In the genomic region with DNA sequence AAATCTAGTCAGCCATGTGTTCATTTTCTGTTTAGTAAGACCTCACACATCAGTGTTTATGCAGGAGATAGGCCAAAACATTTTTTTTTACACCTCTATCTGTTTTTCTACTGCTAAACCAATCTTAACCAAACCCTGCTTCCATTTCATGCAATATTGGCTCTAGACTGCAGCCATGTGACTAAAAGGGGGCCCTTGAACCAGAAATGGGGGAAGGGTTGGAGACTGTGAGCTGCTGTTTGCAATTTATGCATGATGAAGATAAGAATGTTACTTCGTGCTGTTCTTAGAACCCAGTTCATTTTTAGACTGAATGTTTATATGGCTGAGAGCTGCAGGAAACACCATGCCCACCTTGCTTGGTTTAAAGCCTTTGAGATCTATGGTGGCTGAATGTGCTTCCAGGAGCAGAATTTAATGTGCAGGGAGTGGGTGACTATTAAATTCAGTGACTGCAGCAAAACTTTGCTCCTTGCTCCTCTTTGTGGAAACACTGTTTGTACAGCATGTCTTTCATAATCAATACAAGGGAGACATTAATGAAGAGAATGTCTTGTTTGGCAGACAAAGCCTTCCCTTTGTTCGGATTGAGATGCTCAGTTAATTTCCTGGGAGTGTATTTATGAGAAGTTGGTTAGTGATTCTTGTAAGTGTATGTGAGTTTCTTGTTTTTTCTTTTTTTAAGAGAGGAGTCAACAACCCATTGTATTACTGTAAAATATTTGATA, we compare ENCODE assay signal across 1 cellular context.
TF ChIP-seq lines count a peak whose summit lies in the region.

No MANE protein-coding gene starts in this region.

TF ChIP-seq in HepG2, 621 proteins besides CTCF, POLR2A, EP300 and RAD21:
- no peak for TF ChIP-seq ZEB1 (IDR thresholded peaks at IDR 0.05; ENCODE audit: insufficient replicate concordance, low read depth)
- TF ChIP-seq, protein P1, sequence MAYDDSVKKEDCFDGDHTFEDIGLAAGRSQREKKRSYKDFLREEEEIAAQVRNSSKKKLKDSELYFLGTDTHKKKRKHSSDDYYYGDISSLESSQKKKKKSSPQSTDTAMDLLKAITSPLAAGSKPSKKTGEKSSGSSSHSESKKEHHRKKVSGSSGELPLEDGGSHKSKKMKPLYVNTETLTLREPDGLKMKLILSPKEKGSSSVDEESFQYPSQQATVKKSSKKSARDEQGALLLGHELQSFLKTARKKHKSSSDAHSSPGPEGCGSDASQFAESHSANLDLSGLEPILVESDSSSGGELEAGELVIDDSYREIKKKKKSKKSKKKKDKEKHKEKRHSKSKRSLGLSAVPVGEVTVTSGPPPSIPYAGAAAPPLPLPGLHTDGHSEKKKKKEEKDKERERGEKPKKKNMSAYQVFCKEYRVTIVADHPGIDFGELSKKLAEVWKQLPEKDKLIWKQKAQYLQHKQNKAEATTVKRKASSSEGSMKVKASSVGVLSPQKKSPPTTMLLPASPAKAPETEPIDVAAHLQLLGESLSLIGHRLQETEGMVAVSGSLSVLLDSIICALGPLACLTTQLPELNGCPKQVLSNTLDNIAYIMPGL (CRISPR knock-in tag; IDR thresholded peaks at IDR 0.05; ENCODE audit: borderline replicate concordance in 1 of 2, low read depth in 1 of 2), result no peak
- no peak for TF ChIP-seq SATB2 (CRISPR knock-in tag; IDR thresholded peaks at IDR 0.05)
- TF ChIP-seq, protein P2, sequence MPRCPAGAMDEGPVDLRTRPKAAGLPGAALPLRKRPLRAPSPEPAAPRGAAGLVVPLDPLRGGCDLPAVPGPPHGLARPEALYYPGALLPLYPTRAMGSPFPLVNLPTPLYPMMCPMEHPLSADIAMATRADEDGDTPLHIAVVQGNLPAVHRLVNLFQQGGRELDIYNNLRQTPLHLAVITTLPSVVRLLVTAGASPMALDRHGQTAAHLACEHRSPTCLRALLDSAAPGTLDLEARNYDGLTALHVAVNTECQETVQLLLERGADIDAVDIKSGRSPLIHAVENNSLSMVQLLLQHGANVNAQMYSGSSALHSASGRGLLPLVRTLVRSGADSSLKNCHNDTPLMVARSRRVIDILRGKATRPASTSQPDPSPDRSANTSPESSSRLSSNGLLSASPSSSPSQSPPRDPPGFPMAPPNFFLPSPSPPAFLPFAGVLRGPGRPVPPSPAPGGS (CRISPR knock-in tag; IDR thresholded peaks at IDR 0.05), result no peak
- TF ChIP-seq TBL1XR1 (IDR thresholded peaks at IDR 0.05; ENCODE audit: borderline replicate concordance, low read length, partially characterized antibody), result no peak
- no peak for TF ChIP-seq ZNF10 (CRISPR knock-in tag; IDR thresholded peaks at IDR 0.05; ENCODE audit: borderline replicate concordance, low read depth)
- no peak for TF ChIP-seq ZSCAN31 (CRISPR knock-in tag; IDR thresholded peaks at IDR 0.05; ENCODE audit: low read depth)
- no peak for TF ChIP-seq RORA (CRISPR knock-in tag; IDR thresholded peaks at IDR 0.05)
- TF ChIP-seq, protein P3, sequence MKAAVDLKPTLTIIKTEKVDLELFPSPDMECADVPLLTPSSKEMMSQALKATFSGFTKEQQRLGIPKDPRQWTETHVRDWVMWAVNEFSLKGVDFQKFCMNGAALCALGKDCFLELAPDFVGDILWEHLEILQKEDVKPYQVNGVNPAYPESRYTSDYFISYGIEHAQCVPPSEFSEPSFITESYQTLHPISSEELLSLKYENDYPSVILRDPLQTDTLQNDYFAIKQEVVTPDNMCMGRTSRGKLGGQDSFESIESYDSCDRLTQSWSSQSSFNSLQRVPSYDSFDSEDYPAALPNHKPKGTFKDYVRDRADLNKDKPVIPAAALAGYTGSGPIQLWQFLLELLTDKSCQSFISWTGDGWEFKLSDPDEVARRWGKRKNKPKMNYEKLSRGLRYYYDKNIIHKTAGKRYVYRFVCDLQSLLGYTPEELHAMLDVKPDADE (CRISPR knock-in tag; IDR thresholded peaks at IDR 0.05), result no peak
- TF ChIP-seq ZFP36L2 (CRISPR knock-in tag; IDR thresholded peaks at IDR 0.05), result no peak
- TF ChIP-seq SMAD1 (CRISPR knock-in tag; IDR thresholded peaks at IDR 0.05; ENCODE audit: borderline replicate concordance, low read depth), result no peak
- TF ChIP-seq ZNF572 (CRISPR knock-in tag; IDR thresholded peaks at IDR 0.05), result no peak
- TF ChIP-seq, protein P4, sequence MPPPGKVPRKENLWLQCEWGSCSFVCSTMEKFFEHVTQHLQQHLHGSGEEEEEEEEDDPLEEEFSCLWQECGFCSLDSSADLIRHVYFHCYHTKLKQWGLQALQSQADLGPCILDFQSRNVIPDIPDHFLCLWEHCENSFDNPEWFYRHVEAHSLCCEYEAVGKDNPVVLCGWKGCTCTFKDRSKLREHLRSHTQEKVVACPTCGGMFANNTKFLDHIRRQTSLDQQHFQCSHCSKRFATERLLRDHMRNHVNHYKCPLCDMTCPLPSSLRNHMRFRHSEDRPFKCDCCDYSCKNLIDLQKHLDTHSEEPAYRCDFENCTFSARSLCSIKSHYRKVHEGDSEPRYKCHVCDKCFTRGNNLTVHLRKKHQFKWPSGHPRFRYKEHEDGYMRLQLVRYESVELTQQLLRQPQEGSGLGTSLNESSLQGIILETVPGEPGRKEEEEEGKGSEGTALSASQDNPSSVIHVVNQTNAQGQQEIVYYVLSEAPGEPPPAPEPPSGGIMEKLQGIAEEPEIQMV (CRISPR knock-in tag; IDR thresholded peaks at IDR 0.05; ENCODE audit: low read depth), result no peak
- no peak for TF ChIP-seq ATAD3A (CRISPR knock-in tag; IDR thresholded peaks at IDR 0.05)
- no peak for TF ChIP-seq ZNF530 (CRISPR knock-in tag; IDR thresholded peaks at IDR 0.05; ENCODE audit: low read depth)
- TF ChIP-seq, protein P5, sequence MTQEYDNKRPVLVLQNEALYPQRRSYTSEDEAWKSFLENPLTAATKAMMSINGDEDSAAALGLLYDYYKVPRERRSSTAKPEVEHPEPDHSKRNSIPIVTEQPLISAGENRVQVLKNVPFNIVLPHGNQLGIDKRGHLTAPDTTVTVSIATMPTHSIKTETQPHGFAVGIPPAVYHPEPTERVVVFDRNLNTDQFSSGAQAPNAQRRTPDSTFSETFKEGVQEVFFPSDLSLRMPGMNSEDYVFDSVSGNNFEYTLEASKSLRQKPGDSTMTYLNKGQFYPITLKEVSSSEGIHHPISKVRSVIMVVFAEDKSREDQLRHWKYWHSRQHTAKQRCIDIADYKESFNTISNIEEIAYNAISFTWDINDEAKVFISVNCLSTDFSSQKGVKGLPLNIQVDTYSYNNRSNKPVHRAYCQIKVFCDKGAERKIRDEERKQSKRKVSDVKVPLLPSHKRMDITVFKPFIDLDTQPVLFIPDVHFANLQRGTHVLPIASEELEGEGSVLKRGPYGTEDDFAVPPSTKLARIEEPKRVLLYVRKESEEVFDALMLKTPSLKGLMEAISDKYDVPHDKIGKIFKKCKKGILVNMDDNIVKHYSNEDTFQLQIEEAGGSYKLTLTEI (CRISPR knock-in tag; conservative IDR thresholded peaks at IDR 0.05), result no peak
- no peak for TF ChIP-seq FOXA1 (IDR thresholded peaks at IDR 0.05)
- no peak for TF ChIP-seq FOXA1 (CRISPR knock-in tag; IDR thresholded peaks at IDR 0.05)
- no peak for TF ChIP-seq SOX6 (IDR thresholded peaks at IDR 0.05)
- no peak for TF ChIP-seq SOX6 (CRISPR knock-in tag; IDR thresholded peaks at IDR 0.05)
- no peak for TF ChIP-seq NFE2L1 (CRISPR knock-in tag; IDR thresholded peaks at IDR 0.05; ENCODE audit: borderline replicate concordance)
